ENCODE assay signal across 9 cellular contexts in the genomic region with DNA sequence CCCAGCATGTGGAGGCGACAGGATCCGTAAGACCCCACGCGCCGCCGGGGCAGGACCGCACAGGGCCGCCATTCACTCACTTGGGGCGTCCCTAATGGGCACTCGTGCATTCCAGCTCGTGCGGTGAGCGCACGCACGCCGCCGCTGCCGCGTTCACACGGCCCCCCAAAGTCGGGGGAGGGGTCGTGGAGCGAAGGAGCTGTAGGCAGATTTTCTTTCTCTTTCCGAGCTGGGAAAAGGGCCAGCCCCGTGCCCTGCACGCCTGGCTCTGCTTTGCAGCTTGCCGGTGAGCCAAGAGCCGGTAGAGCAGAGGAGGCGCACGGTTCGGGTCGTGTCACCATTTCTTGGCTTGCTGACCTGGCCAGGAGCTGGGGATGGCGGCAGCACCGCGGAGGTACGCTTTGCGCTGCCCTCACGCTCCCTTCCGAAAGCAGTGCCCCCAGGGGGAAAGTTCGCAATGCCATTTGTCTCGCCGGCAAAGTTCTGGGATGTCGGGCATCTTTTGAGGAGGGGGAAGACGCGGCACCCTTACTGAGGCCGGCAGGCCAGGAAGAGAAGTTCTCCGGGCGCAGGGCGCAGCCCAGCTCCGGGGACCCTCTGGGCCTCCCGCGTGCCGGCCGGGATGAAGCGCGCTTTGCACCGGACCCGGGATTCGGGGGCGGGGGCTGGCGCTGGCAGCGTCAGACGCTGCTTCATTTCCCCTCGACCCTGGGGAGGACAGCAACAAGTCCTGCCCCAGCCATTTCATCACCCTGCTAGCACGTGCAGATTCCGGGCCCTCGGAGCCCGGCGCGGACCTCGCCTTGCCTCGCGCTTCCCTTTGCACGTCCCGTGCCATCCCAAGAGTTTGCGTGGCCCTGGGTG. TPM values are rescaled to one million over a fixed set of nuclear protein-coding genes. Genes with fewer than 3 reads are reported as not detected.
A peak's percentile ranks its signal among the peaks of the same experiment; 100 is the strongest.
DNase-seq lines count a peak whose midpoint lies in the region; ATAC-seq and TF ChIP-seq lines count a peak whose summit lies in the region.
"Had no signal": no experiment of that assay in that cellular context is flagged by ENCODE, and none has a peak within 500 bp of the region (broad histone marks: within the 10 kb centered on the region; RNA-seq: fewer than 3 reads in every experiment).

No MANE protein-coding gene starts in this region.

- H3K27ac ChIP-seq in iPS-20b (ENCODE audit: low read length): peak overlapping the region; percentile 19

- H3K27ac Mint-ChIP-seq in activated T-helper 2 cell treated with anti-CD3 and anti-CD28 coated beads, Interferon-gamma antibody, Interleukin-2, Interleukin-4, amounts not matched to agents 10 μg/mL and 5 μg/mL and 100 μg/mL, durations not matched to agents 14 hours and 24 hours and 36 hours: peak overlapping the region; percentile 82
- H3K27ac Mint-ChIP-seq in type B pancreatic cell: peak overlapping the region; percentile 85
- H3K27ac Mint-ChIP-seq: dendritic cell treated with granulocyte-macrophage colony-stimulating factor and Interleukin-4, amounts not matched to agents 40 ng/mL and 50 ng/mL, for 4 days had no signal

- peaks cover 52% of the 10 kb centered on the region for H3K36me3 Mint-ChIP-seq in activated T-helper 2 cell treated with anti-CD3 and anti-CD28 coated beads, Interferon-gamma antibody, Interleukin-2, Interleukin-4, amounts not matched to agents 10 μg/mL and 5 μg/mL and 100 μg/mL, durations not matched to agents 14 hours and 24 hours and 36 hours (ENCODE audit: low read depth)
- peaks cover 23% of the 10 kb centered on the region for H3K36me3 Mint-ChIP-seq in type B pancreatic cell

- DNase-seq in stimulated activated CD4-positive, alpha-beta T cell treated with anti-CD3 and anti-CD28 coated beads, Interleukin-15, amount 100 ng/mL, for 24 hours: peak; percentile 27
- DNase-seq in stimulated activated CD4-positive, alpha-beta T cell treated with anti-CD3 and anti-CD28 coated beads, Interleukin-4, amount 100 ng/mL, for 24 hours: no peak
- DNase-seq in activated T-helper 2 cell treated with anti-CD3 and anti-CD28 coated beads, Interferon-gamma antibody, Interleukin-2, Interleukin-4, amounts not matched to agents 10 μg/mL and 5 μg/mL and 100 μg/mL, durations not matched to agents 14 hours and 24 hours and 36 hours (ENCODE audit: low spot score): peak; percentile 20
- DNase-seq in type B pancreatic cell (ENCODE audit: extremely low spot score, unreplicated experiment): no peak
- no peak for DNase-seq in GDM1 (lab: John Stamatoyannopoulos, UW)
- no peak for DNase-seq in D341Med (ENCODE audit: low spot score)

- no peak for TF ChIP-seq CTCF in type B pancreatic cell (conservative IDR thresholded peaks at IDR 0.05)

- intact Hi-C loops in activated T-helper 2 cell treated with anti-CD3 and anti-CD28 coated beads, Interferon-gamma antibody, Interleukin-2, Interleukin-4, amounts not matched to agents 10 μg/mL and 5 μg/mL and 100 μg/mL, durations not matched to agents 14 hours and 24 hours and 36 hours (cut with micrococcal nuclease): loop anchor here (5.0 kb wide), 2 partner anchors 270 to 615 kb away; a partner anchor contains a TSS

- H3K27me3 ChIP-seq in iPS-20b (ENCODE audit: insufficient read depth, low read length): peaks cover 67% of the 10 kb centered on the region

- peaks cover 2% of the 10 kb centered on the region for H3K27me3 Mint-ChIP-seq in activated T-helper 2 cell treated with anti-CD3 and anti-CD28 coated beads, Interferon-gamma antibody, Interleukin-2, Interleukin-4, amounts not matched to agents 10 μg/mL and 5 μg/mL and 100 μg/mL, durations not matched to agents 14 hours and 24 hours and 36 hours (ENCODE audit: low read depth)
- peaks cover 63% of the 10 kb centered on the region for H3K27me3 Mint-ChIP-seq in type B pancreatic cell

- H3K36me3 ChIP-seq in iPS-20b (ENCODE audit: insufficient read depth, low read depth, low read length): peaks cover 36% of the 10 kb centered on the region

- peaks cover 58% of the 10 kb centered on the region for H3K4me1 Mint-ChIP-seq in activated T-helper 2 cell treated with anti-CD3 and anti-CD28 coated beads, Interferon-gamma antibody, Interleukin-2, Interleukin-4, amounts not matched to agents 10 μg/mL and 5 μg/mL and 100 μg/mL, durations not matched to agents 14 hours and 24 hours and 36 hours (ENCODE audit: low read depth)
- H3K4me1 Mint-ChIP-seq in type B pancreatic cell (ENCODE audit: unreplicated experiment): peaks cover 35% of the 10 kb centered on the region

- H3K9me3 Mint-ChIP-seq in activated T-helper 2 cell treated with anti-CD3 and anti-CD28 coated beads, Interferon-gamma antibody, Interleukin-2, Interleukin-4, amounts not matched to agents 10 μg/mL and 5 μg/mL and 100 μg/mL, durations not matched to agents 14 hours and 24 hours and 36 hours: no peaks in the 10 kb centered on the region
- no peaks in the 10 kb centered on the region for H3K9me3 Mint-ChIP-seq in type B pancreatic cell

- peak overlapping the region; percentile 86; the same call in 1 of the 2 replicates for H3K9ac ChIP-seq in iPS-20b (ENCODE audit: low read depth, low read length)

- H3K4me3 Mint-ChIP-seq in activated T-helper 2 cell treated with anti-CD3 and anti-CD28 coated beads, Interferon-gamma antibody, Interleukin-2, Interleukin-4, amounts not matched to agents 10 μg/mL and 5 μg/mL and 100 μg/mL, durations not matched to agents 14 hours and 24 hours and 36 hours (ENCODE audit: low read depth): peak overlapping the region; percentile 98
- peak overlapping the region; percentile 99 for H3K4me3 Mint-ChIP-seq in type B pancreatic cell

- H3K4me1 ChIP-seq in iPS-20b (ENCODE audit: insufficient read depth, low read length): peaks cover 16% of the 10 kb centered on the region

- no peaks in the 10 kb centered on the region for H3K9me3 ChIP-seq in iPS-20b (ENCODE audit: insufficient read depth, low read depth, low read length)

- H3K4me3 ChIP-seq in iPS-20b (ENCODE audit: low read length): peak overlapping the region; percentile 80

- no peak for ATAC-seq in GM19351 (IDR thresholded peaks at IDR 0.05; ENCODE audit: unreplicated experiment)

RNA-seq across cellular contexts. Expression of a gene that starts 0.9 kb away (rescaled TPM):
- total RNA-seq in activated T-helper 2 cell treated with anti-CD3 and anti-CD28 coated beads, Interferon-gamma antibody, Interleukin-2, Interleukin-4, amounts not matched to agents 10 μg/mL and 5 μg/mL and 100 μg/mL, durations not matched to agents 14 hours and 24 hours and 36 hours: 21.4 and 22.8 TPM in 2 replicates
- total RNA-seq in type B pancreatic cell (ENCODE audit: low replicate concordance): 25.7 and 45.3 TPM in 2 replicates

Comparison
In these comparisons a context has a peak if more than half of its experiments do, and no peak if none do; other contexts are left out.
1. DNase-seq: peak in stimulated activated CD4-positive, alpha-beta T cell treated with anti-CD3 and anti-CD28 coated beads, Interleukin-15, amount 100 ng/mL, for 24 hours (single experiment) and activated T-helper 2 cell treated with anti-CD3 and anti-CD28 coated beads, Interferon-gamma antibody, Interleukin-2, Interleukin-4, amounts not matched to agents 10 μg/mL and 5 μg/mL and 100 μg/mL, durations not matched to agents 14 hours and 24 hours and 36 hours (single experiment); none in stimulated activated CD4-positive, alpha-beta T cell treated with anti-CD3 and anti-CD28 coated beads, Interleukin-4, amount 100 ng/mL, for 24 hours (single experiment), type B pancreatic cell (single experiment), GDM1 (single experiment) and D341Med (single experiment).